In genomic region chr6:85660181-85660611, GRCh38 we compare ENCODE assay signal across 10 cellular contexts. TPM values are rescaled to one million over a fixed set of nuclear protein-coding genes. Genes with fewer than 3 reads are reported as not detected.
A peak's percentile ranks its signal among the peaks of the same experiment; 100 is the strongest.
DNase-seq lines count a peak whose midpoint lies in the region; TF ChIP-seq lines count a peak whose summit lies in the region.
"Had no signal": no experiment of that assay in that cellular context is flagged by ENCODE, and none has a peak within 500 bp of the region (broad histone marks: within the 10 kb centered on the region; RNA-seq: fewer than 3 reads in every experiment).

No MANE protein-coding gene starts in this region.

- no peak overlapping the region for H3K4me2 ChIP-seq in hepatocyte

- DNase-seq in HEK293T (ENCODE audit: extremely low spot score) (peak; percentile 33), WERI-Rb-1 (peak; percentile 10), hepatocyte (ENCODE audit: low spot score) (peak; percentile 39), DMS153 (lab: John Stamatoyannopoulos, UW) (no peak), MV-4-11 (lab: John Stamatoyannopoulos, UW) (no peak), NCI-H1436 (lab: John Stamatoyannopoulos, UW) (no peak)
- no peak for DNase-seq in activated CD4-positive, CD25-positive, alpha-beta regulatory T cell (lab: John Stamatoyannopoulos, UW)
- DNase-seq: NCI-H345; stimulated activated CD4-positive, alpha-beta T cell treated with anti-CD3 and anti-CD28 coated beads, Interleukin-2, amount 100 ng/mL, for 24 hours had no signal

- no peaks in the 10 kb centered on the region for H3K79me2 ChIP-seq in hepatocyte

- CTCF ChIA-PET in HEK293T (lab: Yijun Ruan, JAX) = interaction anchor here (1.0 kb wide), 1 partner anchor 12 kb away, joined by 3 read pairs; no protein-coding TSS in a partner anchor

- no peaks in the 10 kb centered on the region for H3K27me3 ChIP-seq in WERI-Rb-1 (ENCODE audit: insufficient read depth, low read depth, severe bottlenecking)
- no peaks in the 10 kb centered on the region for H3K27me3 ChIP-seq in hepatocyte

- H4K20me1 ChIP-seq in hepatocyte (ENCODE audit: insufficient read depth, poor library complexity, severe bottlenecking) = no peaks in the 10 kb centered on the region

- H3K36me3 ChIP-seq in WERI-Rb-1 (no peaks in the 10 kb centered on the region), hepatocyte (replicated peaks; ENCODE audit: insufficient read depth, low read depth) (no peaks in the 10 kb centered on the region)

- TF ChIP-seq CTCF in 22Rv1 (IDR thresholded peaks at IDR 0.05) (0 out of 2 replicates have a peak, but pooled peaks have one; percentile 27), WERI-Rb-1 (IDR thresholded peaks at IDR 0.05; ENCODE audit: low read depth, low read length) (0 out of 2 replicates have a peak, but pooled peaks have one; percentile 6), hepatocyte (IDR thresholded peaks at IDR 0.05; ENCODE audit: poor library complexity) (no peak)

- H3K4me3 ChIP-seq in WERI-Rb-1 (ENCODE audit: low read depth, low read length) (no peak overlapping the region), hepatocyte (no peak overlapping the region)

- H3K27ac ChIP-seq in 22Rv1 (no peak overlapping the region), WERI-Rb-1 (no peak overlapping the region), hepatocyte (no peak overlapping the region)

- H2AFZ ChIP-seq in hepatocyte = no peak overlapping the region

- H3K9me2 ChIP-seq in hepatocyte (replicated peaks; ENCODE audit: insufficient read depth) = no peaks in the 10 kb centered on the region

- POLR2A ChIA-PET in HEK293T (lab: Yijun Ruan, JAX) = interaction anchor here (0.9 to 2.3 kb wide), 4 partner anchors 15 to 17 kb away, joined by 3 to 7 read pairs (median 5); partner anchors contain the start of gene SYNCRIP

- WGBS in hepatocyte (ENCODE audit: low lambda C conversion rate, missing lambda C conversion rate) = 76% methylated on average over 6 of the region's 6 CpGs

- no peaks in the 10 kb centered on the region for H3K9me3 ChIP-seq in WERI-Rb-1 (ENCODE audit: severe bottlenecking)
- H3K9me3 ChIP-seq in hepatocyte (ENCODE audit: low read depth) = no peaks in the 10 kb centered on the region

- H3K4me1 ChIP-seq in hepatocyte (ENCODE audit: insufficient read depth) = no peaks in the 10 kb centered on the region

TF ChIP-seq in HEK293T, 16 proteins besides CTCF, POLR2A, EP300 and RAD21:
- TF ChIP-seq HDGF (IDR thresholded peaks at IDR 0.05; ENCODE audit: borderline replicate concordance) = no peak
- no peak for TF ChIP-seq FOXM1 (IDR thresholded peaks at IDR 0.05; ENCODE audit: borderline replicate concordance)
- no peak for TF ChIP-seq TARDBP (IDR thresholded peaks at IDR 0.05)
- no peak for TF ChIP-seq ELF4 (IDR thresholded peaks at IDR 0.05)
- no peak for TF ChIP-seq FOXA1 (IDR thresholded peaks at IDR 0.05)
- no peak for TF ChIP-seq L3MBTL2 (conservative IDR thresholded peaks at IDR 0.05)
- no peak for TF ChIP-seq CTBP1 (IDR thresholded peaks at IDR 0.05; ENCODE audit: borderline replicate concordance)
- no peak for TF ChIP-seq FOXK2 (IDR thresholded peaks at IDR 0.05)
- no peak for TF ChIP-seq SUZ12 (IDR thresholded peaks at IDR 0.05)
- TF ChIP-seq LEF1 (IDR thresholded peaks at IDR 0.05; ENCODE audit: borderline replicate concordance) = no peak
- no peak for TF ChIP-seq PKNOX1 (IDR thresholded peaks at IDR 0.05)
- no peak for TF ChIP-seq ZNF384 (IDR thresholded peaks at IDR 0.05)
- TF ChIP-seq SP1 (IDR thresholded peaks at IDR 0.05) = no peak
- TF ChIP-seq BHLHE40 (IDR thresholded peaks at IDR 0.05; ENCODE audit: borderline replicate concordance) = no peak
- no peak for TF ChIP-seq ARNT (IDR thresholded peaks at IDR 0.05)
- no peak for TF ChIP-seq NFRKB (IDR thresholded peaks at IDR 0.05)

RNA-seq across cellular contexts. Expression of gene SYNCRIP, which starts 17.5 kb away (rescaled TPM):
- 65.2 and 78.1 TPM in 2 replicates for total RNA-seq in hepatocyte
- 49.7 and 62.1 TPM in 2 replicates for polyA plus RNA-seq in hepatocyte

Comparison
In these comparisons a context has a peak if more than half of its experiments do, and no peak if none do; other contexts are left out.
1. DNase-seq: peak in HEK293T (single experiment), WERI-Rb-1 (single experiment) and hepatocyte (single experiment); none in DMS153 (single experiment), activated CD4-positive, CD25-positive, alpha-beta regulatory T cell (0 of 4), MV-4-11 (single experiment) and NCI-H1436 (single experiment).